ENCODE assay signal across 1 cellular context in the genomic region with DNA sequence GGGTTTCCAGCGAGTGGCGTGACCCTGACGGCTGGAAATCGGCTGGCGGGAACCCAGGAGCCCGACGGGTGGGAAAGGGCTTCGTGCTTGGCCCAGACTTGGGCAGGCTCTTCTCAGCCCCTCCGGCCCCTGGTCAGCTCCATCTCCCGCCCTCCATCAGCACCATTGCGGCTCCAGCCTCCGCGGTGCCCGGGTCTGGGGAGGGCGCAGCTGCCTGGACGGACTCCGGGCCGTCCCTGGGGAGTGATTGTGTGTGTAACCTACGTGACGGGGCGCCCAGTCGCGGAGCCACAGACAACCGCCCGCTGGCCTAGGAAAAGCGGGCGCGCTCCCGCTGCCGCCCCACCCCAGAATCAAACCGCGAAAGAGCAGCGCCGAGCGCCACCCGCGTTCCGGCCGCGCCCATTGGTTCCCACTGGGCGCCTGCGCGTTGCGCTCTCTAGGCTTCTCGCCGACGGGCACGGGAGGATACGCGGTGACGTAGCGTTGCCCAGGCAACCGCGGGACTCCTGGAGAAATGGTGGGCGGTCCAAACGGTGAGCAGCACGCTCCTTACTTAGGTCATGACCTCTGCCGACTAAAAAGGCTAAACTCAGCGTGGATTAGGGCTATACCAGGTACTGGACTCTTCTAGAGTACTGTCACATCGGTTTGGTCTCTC.
TF ChIP-seq lines count a peak whose summit lies in the region.

TSS of gene CFAP20DC (minus strand) at position 355 of the 661 bp plus-strand sequence. CDS start 394 bp downstream, outside the sequence.

TF ChIP-seq in H1, 55 proteins besides CTCF, POLR2A, EP300 and RAD21 (continued from another document):
- TF ChIP-seq, protein P1, sequence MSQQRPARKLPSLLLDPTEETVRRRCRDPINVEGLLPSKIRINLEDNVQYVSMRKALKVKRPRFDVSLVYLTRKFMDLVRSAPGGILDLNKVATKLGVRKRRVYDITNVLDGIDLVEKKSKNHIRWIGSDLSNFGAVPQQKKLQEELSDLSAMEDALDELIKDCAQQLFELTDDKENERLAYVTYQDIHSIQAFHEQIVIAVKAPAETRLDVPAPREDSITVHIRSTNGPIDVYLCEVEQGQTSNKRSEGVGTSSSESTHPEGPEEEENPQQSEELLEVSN (IDR thresholded peaks at IDR 0.05): peak; percentile 83
- TF ChIP-seq SP4 (IDR thresholded peaks at IDR 0.05; ENCODE audit: low read length) (no peak), BCL11A (IDR thresholded peaks at IDR 0.05; ENCODE audit: low read depth in 2 of 2, low read length in 2 of 2) (no peak), GTF2F1 (IDR thresholded peaks at IDR 0.05; ENCODE audit: borderline replicate concordance, low read depth, low read length) (no peak), POU5F1 (IDR thresholded peaks at IDR 0.05; ENCODE audit: low read depth, low read length) (no peak), BACH1 (IDR thresholded peaks at IDR 0.05; ENCODE audit: low read length) (no peak), CEBPB (IDR thresholded peaks at IDR 0.05; ENCODE audit: low read depth, low read length) (no peak), CREB1 (IDR thresholded peaks at IDR 0.05) (peak; percentile 88), SP2 (IDR thresholded peaks at IDR 0.05; ENCODE audit: low read length) (no peak), TAF7 (optimal IDR thresholded peaks at IDR 0.05; ENCODE audit: borderline replicate concordance, low read depth, low read length) (no peak), CBX5 (IDR thresholded peaks at IDR 0.05; ENCODE audit: low read depth, low read length) (no peak), TCF12 (IDR thresholded peaks at IDR 0.05; ENCODE audit: low read depth, low read length) (no peak), KDM4A (IDR thresholded peaks at IDR 0.05; ENCODE audit: low read depth, low read length, severe bottlenecking) (peak; percentile 99), RFX5 (IDR thresholded peaks at IDR 0.05; ENCODE audit: borderline replicate concordance, low read depth, low read length) (no peak), TAF1 (IDR thresholded peaks at IDR 0.05; ENCODE audit: low read depth, low read length) (peak; percentile 89), ZNF274 (IDR thresholded peaks at IDR 0.05; ENCODE audit: borderline replicate concordance, extremely low read depth, low read length) (no peak), NRF1 (IDR thresholded peaks at IDR 0.05; ENCODE audit: low read depth, low read length) (peak; percentile 50), SIX5 (IDR thresholded peaks at IDR 0.05; ENCODE audit: low read depth, low read length) (no peak), RXRA (IDR thresholded peaks at IDR 0.05; ENCODE audit: insufficient read depth, low read depth, low read length) (0 out of 2 replicates have a peak, but pooled peaks have one; percentile 7), SIRT6 (IDR thresholded peaks at IDR 0.05; ENCODE audit: low read length) (no peak), CHD1 (IDR thresholded peaks at IDR 0.05; ENCODE audit: low read depth, low read length) (no peak), RNF2 (IDR thresholded peaks at IDR 0.05; ENCODE audit: borderline replicate concordance, low read depth, low read length, missing control alignments, poor library complexity, severe bottlenecking) (no peak), SUZ12 (IDR thresholded peaks at IDR 0.05; ENCODE audit: low read length) (no peak), KDM1A (IDR thresholded peaks at IDR 0.05; ENCODE audit: borderline replicate concordance, low read length) (no peak), GABPA (IDR thresholded peaks at IDR 0.05; ENCODE audit: borderline replicate concordance, insufficient read depth, low read length) (no peak), ASH2L (IDR thresholded peaks at IDR 0.05; ENCODE audit: low read length) (peak; percentile 87), TEAD4 (IDR thresholded peaks at IDR 0.05; ENCODE audit: low read depth, low read length) (no peak), HDAC6 (IDR thresholded peaks at IDR 0.05; ENCODE audit: low read depth, low read length) (no peak), MAFK (IDR thresholded peaks at IDR 0.05; ENCODE audit: low read depth, low read length) (no peak), POLR2AphosphoS5 (IDR thresholded peaks at IDR 0.05; ENCODE audit: low read depth, low read length) (0 out of 2 replicates have a peak, but pooled peaks have one; percentile 39), JUN (IDR thresholded peaks at IDR 0.05; ENCODE audit: low read depth, low read length) (no peak), EZH2 (IDR thresholded peaks at IDR 0.05; ENCODE audit: low read depth, low read length, severe bottlenecking) (no peak), YY1 (IDR thresholded peaks at IDR 0.05; ENCODE audit: low read depth, low read length) (peak; percentile 71; the same call in 1 of the 2 replicates), EGR1 (IDR thresholded peaks at IDR 0.05; ENCODE audit: borderline replicate concordance, low read depth, low read length) (no peak), KDM5A (IDR thresholded peaks at IDR 0.05; ENCODE audit: low read length) (no peak), TBP (IDR thresholded peaks at IDR 0.05; ENCODE audit: low read depth, low read length) (peak; percentile 58; the same call in 1 of the 2 replicates), SIN3A (conservative IDR thresholded peaks at IDR 0.05 in 1 of 2, IDR thresholded peaks at IDR 0.05 in 1 of 2; ENCODE audit: low read depth in 1 of 2, low read length in 2 of 2) (peak in 1 of 2 experiments; percentile 49; a peak in 1 of 4 replicates), RBBP5 (IDR thresholded peaks at IDR 0.05; ENCODE audit: borderline replicate concordance, low read depth, low read length) (peak; percentile 44; the same call in 1 of the 2 replicates), CHD7 (IDR thresholded peaks at IDR 0.05; ENCODE audit: insufficient replicate concordance, low read length) (no peak), PHF8 (conservative IDR thresholded peaks at IDR 0.05; ENCODE audit: low read depth, low read length) (peak; percentile 95), CBX8 (IDR thresholded peaks at IDR 0.05; ENCODE audit: borderline replicate concordance, low read depth, low read length) (no peak), SRF (IDR thresholded peaks at IDR 0.05; ENCODE audit: low read depth, low read length) (no peak), HDAC2 (IDR thresholded peaks at IDR 0.05; ENCODE audit: borderline replicate concordance in 1 of 2, low read depth in 2 of 2, low read length in 2 of 2) (no peak)
- TF ChIP-seq, protein P2, sequence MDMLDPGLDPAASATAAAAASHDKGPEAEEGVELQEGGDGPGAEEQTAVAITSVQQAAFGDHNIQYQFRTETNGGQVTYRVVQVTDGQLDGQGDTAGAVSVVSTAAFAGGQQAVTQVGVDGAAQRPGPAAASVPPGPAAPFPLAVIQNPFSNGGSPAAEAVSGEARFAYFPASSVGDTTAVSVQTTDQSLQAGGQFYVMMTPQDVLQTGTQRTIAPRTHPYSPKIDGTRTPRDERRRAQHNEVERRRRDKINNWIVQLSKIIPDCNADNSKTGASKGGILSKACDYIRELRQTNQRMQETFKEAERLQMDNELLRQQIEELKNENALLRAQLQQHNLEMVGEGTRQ (IDR thresholded peaks at IDR 0.05; ENCODE audit: low read length): no peak
- TF ChIP-seq, protein P3, sequence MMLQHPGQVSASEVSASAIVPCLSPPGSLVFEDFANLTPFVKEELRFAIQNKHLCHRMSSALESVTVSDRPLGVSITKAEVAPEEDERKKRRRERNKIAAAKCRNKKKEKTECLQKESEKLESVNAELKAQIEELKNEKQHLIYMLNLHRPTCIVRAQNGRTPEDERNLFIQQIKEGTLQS (IDR thresholded peaks at IDR 0.05; ENCODE audit: insufficient read depth, low read depth, low read length): no peak
